ENCODE assay signal across 6 cellular contexts in genomic region chr1:155893389-155894142, GRCh38. TPM values are rescaled to one million over a fixed set of nuclear protein-coding genes. Genes with fewer than 3 reads are reported as not detected.
A peak's percentile ranks its signal among the peaks of the same experiment; 100 is the strongest.
DNase-seq lines count a peak whose midpoint lies in the region; ATAC-seq, FAIRE-seq and TF ChIP-seq lines count a peak whose summit lies in the region.

No MANE protein-coding gene starts in this region.

- no peak overlapping the region for H3K4me2 ChIP-seq in H1 (ENCODE audit: insufficient read depth in 1 of 2, low read depth in 2 of 2, low read length in 2 of 2)

- CTCF ChIA-PET in H1 (lab: Charles Lee; ENCODE audit: partially characterized antibody) = interaction anchor here (0.5 to 0.7 kb wide), 3 partner anchors 22 to 334 kb away, joined by 3 read pairs; no protein-coding TSS in a partner anchor

- H3K27me3 ChIP-seq in H1 (replicated peaks in 1 of 4; ENCODE audit: control insufficient read depth in 3 of 4, extremely low read depth in 1 of 4, insufficient read depth in 3 of 4, low read length in 3 of 4) (no peaks in the 10 kb centered on the region), SJCRH30 (no peaks in the 10 kb centered on the region)

- H2BK20ac ChIP-seq in H1 (ENCODE audit: low read length) = no peak overlapping the region

- H3K36me3 ChIP-seq in H1 (ENCODE audit: control insufficient read depth in 2 of 4, insufficient read depth in 4 of 4, low read length in 3 of 4) (peaks cover 0 to 9% (median 4%) of the 10 kb centered on the region in 4 experiments; a peak in 4 of 8 replicates), SJCRH30 (peaks cover 11% of the 10 kb centered on the region)

- H3K9me3 ChIP-seq in H1 (ENCODE audit: insufficient read depth in 2 of 2, low read depth in 1 of 2, low read length in 1 of 2) = no peaks in the 10 kb centered on the region
- no peaks in the 10 kb centered on the region for H3K9me3 ChIP-seq in SJCRH30 (replicated peaks)

- no peaks in the 10 kb centered on the region for H3K79me2 ChIP-seq in H1 (ENCODE audit: control insufficient read depth in 1 of 2, insufficient read depth in 2 of 2, low read length in 2 of 2)

- DNase-seq in SIG-M5 treated with dmso at 0.1 percent for 504 hours (lab: John Stamatoyannopoulos, UW; ENCODE audit: unreplicated experiment) (peak; percentile 26), SIG-M5 (lab: John Stamatoyannopoulos, UW) (no peak), H1 (ENCODE audit: low read depth in 1 of 2, low spot score in 2 of 2) (no peak), SJCRH30 (no peak)

- no peak overlapping the region for H3K23ac ChIP-seq in H1 (ENCODE audit: insufficient read length)

- no peak for TF ChIP-seq EP300 in H1 (IDR thresholded peaks at IDR 0.05; ENCODE audit: borderline replicate concordance in 1 of 2, low read depth in 2 of 2, low read length in 2 of 2)

- H4K20me1 ChIP-seq in H1 (replicated peaks in 1 of 2; ENCODE audit: control insufficient read depth in 1 of 2, insufficient read depth in 2 of 2, low read length in 2 of 2) = no peaks in the 10 kb centered on the region

- no peak for TF ChIP-seq CTCF in H1 (IDR thresholded peaks at IDR 0.05; ENCODE audit: control extremely low read depth in 1 of 3, insufficient read depth in 1 of 3, low read depth in 1 of 3, low read length in 3 of 3)

- no peak overlapping the region for H3K27ac ChIP-seq in H1 (ENCODE audit: low read depth, low read length)
- H3K27ac ChIP-seq in skin epidermis = peak overlapping the region in 19 of 21 experiments; percentile 6 to 87 (median 55)
- H3K27ac ChIP-seq in SJCRH30 = no peak overlapping the region

- no peak overlapping the region for H2AFZ ChIP-seq in H1 (ENCODE audit: low read length)

- no peak for FAIRE-seq in H1 (lab: Jason Lieb, UNC)

- no peak overlapping the region for H3K14ac ChIP-seq in H1 (ENCODE audit: insufficient read length)

- no peak overlapping the region for H2BK15ac ChIP-seq in H1 (ENCODE audit: low read length)

- no peak overlapping the region for H3K9ac ChIP-seq in H1 (replicated peaks in 1 of 4; ENCODE audit: extremely low read depth in 1 of 4, low read depth in 3 of 4, low read length in 3 of 4)

- no peak overlapping the region for H4K8ac ChIP-seq in H1 (ENCODE audit: extremely low read depth, insufficient read depth, low read length)

- no peak for TF ChIP-seq RAD21 in H1 (IDR thresholded peaks at IDR 0.05 in 1 of 2, conservative IDR thresholded peaks at IDR 0.05 in 1 of 2; ENCODE audit: low read depth in 2 of 2, low read length in 2 of 2)

- H3K79me1 ChIP-seq in H1 (ENCODE audit: low read depth, low read length) = no peaks in the 10 kb centered on the region

- H2BK12ac ChIP-seq in H1 (ENCODE audit: low read depth, low read length) = no peak overlapping the region

- no peak for ATAC-seq in HG02973 (IDR thresholded peaks at IDR 0.05; ENCODE audit: unreplicated experiment)

- no peak overlapping the region for H3K18ac ChIP-seq in H1 (ENCODE audit: extremely low read depth, low read length)

- no peak overlapping the region for H4K5ac ChIP-seq in H1 (ENCODE audit: insufficient read length, low read depth, low read length)

- H3K56ac ChIP-seq in H1 (replicated peaks; ENCODE audit: insufficient read length, low read depth, low read length) = no peak overlapping the region

- 96% methylated on average over 10 of the region's 10 CpGs; no CpG with 5 or more reads in 1 of the 2 experiments for WGBS in H1 (ENCODE audit: extremely low coverage in 1 of 2, insufficient coverage in 1 of 2, insufficient read length in 1 of 2, insufficient replicate concordance in 2 of 2, low coverage in 1 of 2, low lambda C conversion rate in 2 of 2, missing lambda C conversion rate in 1 of 2), 2 experiments

- no peak overlapping the region for H2BK120ac ChIP-seq in H1 (replicated peaks; ENCODE audit: low read depth, low read length)

- H4K91ac ChIP-seq in H1 (replicated peaks; ENCODE audit: insufficient read length, low read length) = no peak overlapping the region

- H3K4me3 ChIP-seq in H1 (ENCODE audit: extremely low read depth in 1 of 4, insufficient read depth in 2 of 4, low read depth in 3 of 4, low read length in 4 of 4) (no peak overlapping the region), skin epidermis (no peak overlapping the region), SJCRH30 (no peak overlapping the region)

- no peak for TF ChIP-seq POLR2A in H1 (IDR thresholded peaks at IDR 0.05; ENCODE audit: control extremely low read depth in 1 of 2, low read depth in 2 of 2, low read length in 2 of 2)

- H3K4me1 ChIP-seq in H1 (replicated peaks in 1 of 4; ENCODE audit: control insufficient read depth in 3 of 4, insufficient read depth in 4 of 4, low read length in 3 of 4) (no peaks in the 10 kb centered on the region), SJCRH30 (no peaks in the 10 kb centered on the region)

- no peak overlapping the region for H3K4ac ChIP-seq in H1 (replicated peaks; ENCODE audit: insufficient read length, low read depth, low read length)

- H2AK5ac ChIP-seq in H1 (ENCODE audit: low read depth, low read length) = no peak overlapping the region

- H2BK5ac ChIP-seq in H1 (ENCODE audit: low read depth, low read length) = no peak overlapping the region

- no peaks in the 10 kb centered on the region for H3K23me2 ChIP-seq in H1 (ENCODE audit: low read depth, low read length)

- POLR2A ChIA-PET in H1 (lab: Charles Lee; ENCODE audit: partially characterized antibody) = interaction anchor here (0.6 to 3.0 kb wide), 7 partner anchors 11 to 152 kb away, joined by 3 to 10 read pairs (median 4); partner anchors contain the start of gene RIT1

TF ChIP-seq in H1, 55 proteins besides CTCF, POLR2A, EP300 and RAD21:
- 0 out of 2 replicates have a peak, but pooled peaks have one; percentile 9 for TF ChIP-seq CEBPB (IDR thresholded peaks at IDR 0.05; ENCODE audit: low read depth, low read length)
- TF ChIP-seq KDM1A (IDR thresholded peaks at IDR 0.05; ENCODE audit: borderline replicate concordance, low read length) = no peak

RNA-seq across cellular contexts. Expression of gene RIT1, which starts 17.6 kb away (rescaled TPM):
- 25.3 TPM in 2 replicates for total RNA-seq in H1 (2021; fragmentation: NEBNext Ultra II Directional; extraction: Animal tissue kit (Norgen Biotek cat#: 25700))
- 19.7 and 26.8 TPM in 2 replicates for polyA plus RNA-seq in H1 (2011; rRNA removed)
- polyA plus RNA-seq in H1 (2011; cell fraction: cytosol; rRNA removed) = 26.9 TPM
- 10.2 TPM for polyA plus RNA-seq in H1 (2011; cell fraction: nucleus; rRNA removed)
- polyA plus RNA-seq in H1 (2012, experiment 1 of 2) = 25.7 to 29.6 TPM (median 27.8 TPM) in 4 replicates
- 3.2 TPM for polyA plus RNA-seq in H1 (2012, experiment 2 of 2)
- polyA plus RNA-seq in H1 (2013, experiment 1 of 2) = 8.1 TPM
- 8.5 TPM for polyA plus RNA-seq in H1 (2013, experiment 2 of 2)
- 41.7 and 49.5 TPM in 2 replicates for polyA minus RNA-seq in H1 (2011; rRNA and poly(A)+ RNA removed)
- polyA minus RNA-seq in H1 (2011; cell fraction: cytosol; rRNA and poly(A)+ RNA removed) = 18.3 TPM
- 14.1 TPM for polyA minus RNA-seq in H1 (2011; cell fraction: nucleus; rRNA and poly(A)+ RNA removed)
- 19.4 and 26.0 TPM in 2 replicates for total RNA-seq in SJCRH30 (2014; rRNA removed; shearing (Covaris generic))

RNA-seq across cellular contexts. Expression of gene SYT11, which starts 34.2 kb away (rescaled TPM):
- 9.6 and 9.7 TPM in 2 replicates for total RNA-seq in H1 (2021; fragmentation: NEBNext Ultra II Directional; extraction: Animal tissue kit (Norgen Biotek cat#: 25700))
- polyA plus RNA-seq in H1 (2011; rRNA removed) = 6.1 and 7.2 TPM in 2 replicates
- polyA plus RNA-seq in H1 (2011; cell fraction: cytosol; rRNA removed) = 7.5 TPM
- 5.9 TPM for polyA plus RNA-seq in H1 (2011; cell fraction: nucleus; rRNA removed)
- 6.3 to 10.9 TPM (median 8.8 TPM) in 4 replicates for polyA plus RNA-seq in H1 (2012, experiment 1 of 2)
- polyA plus RNA-seq in H1 (2012, experiment 2 of 2) = 4.4 TPM
- polyA plus RNA-seq in H1 (2013, experiment 1 of 2) = 7.2 TPM
- 8.3 TPM for polyA plus RNA-seq in H1 (2013, experiment 2 of 2)
- 19.6 and 25.2 TPM in 2 replicates for polyA minus RNA-seq in H1 (2011; rRNA and poly(A)+ RNA removed)
- 8.6 TPM for polyA minus RNA-seq in H1 (2011; cell fraction: cytosol; rRNA and poly(A)+ RNA removed)
- polyA minus RNA-seq in H1 (2011; cell fraction: nucleus; rRNA and poly(A)+ RNA removed) = 8.3 TPM
- total RNA-seq in SJCRH30 (2014; rRNA removed; shearing (Covaris generic)) = 6.8 and 6.9 TPM in 2 replicates

RNA-seq across cellular contexts. Expression of gene GON4L, which starts 36.6 kb away (rescaled TPM):
- 52.1 and 52.9 TPM in 2 replicates for total RNA-seq in H1 (2021; fragmentation: NEBNext Ultra II Directional; extraction: Animal tissue kit (Norgen Biotek cat#: 25700))
- polyA plus RNA-seq in H1 (2011; rRNA removed) = 25.7 and 26.2 TPM in 2 replicates
- polyA plus RNA-seq in H1 (2011; cell fraction: cytosol; rRNA removed) = 21.2 TPM
- polyA plus RNA-seq in H1 (2011; cell fraction: nucleus; rRNA removed) = 59.4 TPM
- polyA plus RNA-seq in H1 (2012, experiment 1 of 2) = 25.6 to 31.1 TPM (median 29.2 TPM) in 4 replicates
- polyA plus RNA-seq in H1 (2012, experiment 2 of 2) = 4.6 TPM
- 24.3 TPM for polyA plus RNA-seq in H1 (2013, experiment 1 of 2)
- polyA plus RNA-seq in H1 (2013, experiment 2 of 2) = 25.1 TPM
- polyA minus RNA-seq in H1 (2011; rRNA and poly(A)+ RNA removed) = 62.3 and 90.8 TPM in 2 replicates
- 23.6 TPM for polyA minus RNA-seq in H1 (2011; cell fraction: cytosol; rRNA and poly(A)+ RNA removed)
- 47.9 TPM for polyA minus RNA-seq in H1 (2011; cell fraction: nucleus; rRNA and poly(A)+ RNA removed)
- total RNA-seq in SJCRH30 (2014; rRNA removed; shearing (Covaris generic)) = 22.8 and 25.8 TPM in 2 replicates

RNA-seq across cellular contexts. Expression of gene KHDC4, which starts 40.6 kb away (rescaled TPM):
- 53.4 and 56.6 TPM in 2 replicates for total RNA-seq in H1 (2021; fragmentation: NEBNext Ultra II Directional; extraction: Animal tissue kit (Norgen Biotek cat#: 25700))
- 59.9 and 81.1 TPM in 2 replicates for polyA plus RNA-seq in H1 (2011; rRNA removed)
- 82.9 TPM for polyA plus RNA-seq in H1 (2011; cell fraction: cytosol; rRNA removed)
- polyA plus RNA-seq in H1 (2011; cell fraction: nucleus; rRNA removed) = 112 TPM
- polyA plus RNA-seq in H1 (2012, experiment 1 of 2) = 50.2 to 59.1 TPM (median 55.5 TPM) in 4 replicates
- polyA plus RNA-seq in H1 (2012, experiment 2 of 2) = 11.6 TPM
- polyA plus RNA-seq in H1 (2013, experiment 1 of 2) = 46.7 TPM
- 44.1 TPM for polyA plus RNA-seq in H1 (2013, experiment 2 of 2)
- polyA minus RNA-seq in H1 (2011; rRNA and poly(A)+ RNA removed) = 89.4 and 120 TPM in 2 replicates
- 50.6 TPM for polyA minus RNA-seq in H1 (2011; cell fraction: cytosol; rRNA and poly(A)+ RNA removed)
- polyA minus RNA-seq in H1 (2011; cell fraction: nucleus; rRNA and poly(A)+ RNA removed) = 103 TPM
- 36.4 and 52.1 TPM in 2 replicates for total RNA-seq in SJCRH30 (2014; rRNA removed; shearing (Covaris generic))

RNA-seq across cellular contexts. Expression of gene RXFP4, which starts 47.9 kb away (rescaled TPM):
- not detected in 2 replicates for total RNA-seq in H1 (2021; fragmentation: NEBNext Ultra II Directional; extraction: Animal tissue kit (Norgen Biotek cat#: 25700))
- polyA plus RNA-seq in H1 (2011; rRNA removed) = 0.09 TPM in 1 of 2 replicates, not detected in the other
- not detected for polyA plus RNA-seq in H1 (2011; cell fraction: cytosol; rRNA removed)
- not detected for polyA plus RNA-seq in H1 (2011; cell fraction: nucleus; rRNA removed)
- 0.18 TPM in 1 of 4 replicates, not detected in the others for polyA plus RNA-seq in H1 (2012, experiment 1 of 2)
- polyA plus RNA-seq in H1 (2012, experiment 2 of 2) = not detected
- polyA plus RNA-seq in H1 (2013, experiment 1 of 2) = not detected
- not detected for polyA plus RNA-seq in H1 (2013, experiment 2 of 2)
- 0.15 TPM in 1 of 2 replicates, not detected in the other for polyA minus RNA-seq in H1 (2011; rRNA and poly(A)+ RNA removed)
- not detected for polyA minus RNA-seq in H1 (2011; cell fraction: cytosol; rRNA and poly(A)+ RNA removed)
- 0.70 TPM for polyA minus RNA-seq in H1 (2011; cell fraction: nucleus; rRNA and poly(A)+ RNA removed)
- 0.08 TPM in 1 of 2 replicates, not detected in the other for total RNA-seq in SJCRH30 (2014; rRNA removed; shearing (Covaris generic))

Comparison
In these comparisons a context has a peak if more than half of its experiments do, and no peak if none do; other contexts are left out.
1. H3K27ac ChIP-seq: peak in skin epidermis (19 of 21); none in H1 (single experiment) and SJCRH30 (single experiment).